Comparison of ENCODE assay signal across 10 cellular contexts in the genomic region with DNA sequence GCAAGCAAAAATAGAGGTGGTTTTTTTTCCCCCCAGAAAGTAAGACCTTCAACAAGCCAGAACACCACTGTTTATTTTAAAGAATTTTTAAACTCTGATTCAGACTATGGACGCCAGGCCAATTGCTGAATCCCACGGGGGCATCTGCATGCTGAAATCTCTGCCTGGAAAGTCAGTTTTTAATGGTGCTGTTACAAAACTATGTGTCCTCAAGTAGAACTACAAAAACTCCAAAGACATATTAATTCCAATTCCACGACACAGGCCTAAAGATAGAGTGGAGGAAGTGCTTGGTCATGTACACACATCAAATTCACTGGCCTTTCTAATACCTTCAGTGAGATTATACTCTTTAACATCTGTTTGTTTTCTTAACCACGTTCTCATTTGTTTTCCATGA.
DNase-seq lines count a peak whose midpoint lies in the region; ATAC-seq and TF ChIP-seq lines count a peak whose summit lies in the region.
"Had no signal": no experiment of that assay in that cellular context is flagged by ENCODE, and none has a peak within 500 bp of the region (broad histone marks: within the 10 kb centered on the region; RNA-seq: fewer than 3 reads in every experiment).

No MANE protein-coding gene starts in this region.

- H3K27ac ChIP-seq in GM23338 (ENCODE audit: low read depth) (no peak overlapping the region), hepatocyte (peak overlapping the region; percentile 63)

- no peak overlapping the region for H3K4me2 ChIP-seq in GM23338
- H3K4me2 ChIP-seq in hepatocyte: no peak overlapping the region

- H3K9me3 Mint-ChIP-seq in GM23338: no peaks in the 10 kb centered on the region
- H3K9me3 Mint-ChIP-seq in stimulated activated effector memory CD8-positive, alpha-beta T cell treated with anti-CD3 and anti-CD28 coated beads, Interleukin-12 subunit alpha, Interleukin-12 subunit beta, amount 100 ng/mL, for 72 hours: no peaks in the 10 kb centered on the region

- no peaks in the 10 kb centered on the region for H3K4me1 ChIP-seq in GM23338 (ENCODE audit: insufficient read depth)
- H3K4me1 ChIP-seq in hepatocyte (ENCODE audit: insufficient read depth): no peaks in the 10 kb centered on the region

- DNase-seq in GM23338 (ENCODE audit: low spot score): no peak
- DNase-seq in astrocyte of the hippocampus (ENCODE audit: low read depth, low spot score): peak; percentile 44
- peak; percentile 26 for DNase-seq in hepatocyte (ENCODE audit: low spot score)
- no peak for DNase-seq in stimulated activated effector memory CD8-positive, alpha-beta T cell treated with anti-CD3 and anti-CD28 coated beads, Interleukin-12 subunit alpha, Interleukin-12 subunit beta, amount 100 ng/mL, for 72 hours (ENCODE audit: low spot score in 2 of 2)
- DNase-seq in stimulated activated CD4-positive, alpha-beta T cell treated with anti-CD3 and anti-CD28 coated beads, Interleukin-12 subunit alpha, Interleukin-12 subunit beta, amount 100 ng/mL, for 4 hours: no peak
- DNase-seq in superior temporal gyrus (ENCODE audit: extremely low spot score): no peak
- no peak for DNase-seq in activated CD4-positive, alpha-beta T cell treated with anti-CD3 and anti-CD28 coated beads, Interleukin-2, amount 50 U/mL, for 4 hours
- DNase-seq in OCI-M1 (lab: John Stamatoyannopoulos, UW): no peak
- DNase-seq: NCI-H69 had no signal

- no peak overlapping the region for H3K4me3 Mint-ChIP-seq in GM23338
- H3K4me3 Mint-ChIP-seq in stimulated activated effector memory CD8-positive, alpha-beta T cell treated with anti-CD3 and anti-CD28 coated beads, Interleukin-12 subunit alpha, Interleukin-12 subunit beta, amount 100 ng/mL, for 72 hours: no peak overlapping the region

- no peaks in the 10 kb centered on the region for H3K36me3 ChIP-seq in GM23338 (ENCODE audit: insufficient read depth)
- no peaks in the 10 kb centered on the region for H3K36me3 ChIP-seq in hepatocyte (replicated peaks; ENCODE audit: insufficient read depth, low read depth)

- 0 out of 3 replicates have a peak, but pooled peaks cover 3% of the 10 kb centered on the region for H3K4me1 Mint-ChIP-seq in GM23338
- peaks cover 8% of the 10 kb centered on the region for H3K4me1 Mint-ChIP-seq in stimulated activated effector memory CD8-positive, alpha-beta T cell treated with anti-CD3 and anti-CD28 coated beads, Interleukin-12 subunit alpha, Interleukin-12 subunit beta, amount 100 ng/mL, for 72 hours

- H4K20me1 ChIP-seq in GM23338 (replicated peaks; ENCODE audit: insufficient read depth): no peaks in the 10 kb centered on the region
- no peaks in the 10 kb centered on the region for H4K20me1 ChIP-seq in hepatocyte (ENCODE audit: insufficient read depth, poor library complexity, severe bottlenecking)

- no peaks in the 10 kb centered on the region for H3K79me2 ChIP-seq in GM23338 (replicated peaks; ENCODE audit: insufficient read depth)
- H3K79me2 ChIP-seq in hepatocyte: no peaks in the 10 kb centered on the region

- no peaks in the 10 kb centered on the region for H3K36me3 Mint-ChIP-seq in GM23338 (ENCODE audit: low read depth)
- H3K36me3 Mint-ChIP-seq in stimulated activated effector memory CD8-positive, alpha-beta T cell treated with anti-CD3 and anti-CD28 coated beads, Interleukin-12 subunit alpha, Interleukin-12 subunit beta, amount 100 ng/mL, for 72 hours: no peaks in the 10 kb centered on the region

- WGBS in hepatocyte (ENCODE audit: low lambda C conversion rate, missing lambda C conversion rate): 69% methylated on average over 4 of the region's 4 CpGs

- H3K9me3 ChIP-seq in hepatocyte (ENCODE audit: low read depth): no peaks in the 10 kb centered on the region

- H3K27ac Mint-ChIP-seq in GM23338: 0 out of 2 replicates have a peak overlapping the region, but pooled peaks have one; percentile 38
- peak overlapping the region; percentile 6 for H3K27ac Mint-ChIP-seq in stimulated activated effector memory CD8-positive, alpha-beta T cell treated with anti-CD3 and anti-CD28 coated beads, Interleukin-12 subunit alpha, Interleukin-12 subunit beta, amount 100 ng/mL, for 72 hours

- TF ChIP-seq CTCF in GM23338 (conservative IDR thresholded peaks at IDR 0.05; ENCODE audit: low read depth in 2 of 2): no peak
- no peak for TF ChIP-seq CTCF in hepatocyte (IDR thresholded peaks at IDR 0.05; ENCODE audit: poor library complexity)

- no peaks in the 10 kb centered on the region for H3F3A ChIP-seq in GM23338 (replicated peaks; ENCODE audit: low read depth)

- no peaks in the 10 kb centered on the region for H3K27me3 Mint-ChIP-seq in GM23338 (ENCODE audit: insufficient read depth, low read depth, poor library complexity)

- H3K27me3 ChIP-seq in GM23338 (ENCODE audit: insufficient read depth) (no peaks in the 10 kb centered on the region), hepatocyte (no peaks in the 10 kb centered on the region)

- no peaks in the 10 kb centered on the region for H3K9me2 ChIP-seq in GM23338 (ENCODE audit: insufficient read depth)
- H3K9me2 ChIP-seq in hepatocyte (replicated peaks; ENCODE audit: insufficient read depth): no peaks in the 10 kb centered on the region

- no peak for ATAC-seq in GM23338
- no peak for ATAC-seq in stimulated activated effector memory CD8-positive, alpha-beta T cell treated with anti-CD3 and anti-CD28 coated beads, Interleukin-12 subunit alpha, Interleukin-12 subunit beta, amount 100 ng/mL, for 72 hours

- H3K4me3 ChIP-seq in GM23338 (no peak overlapping the region), hepatocyte (no peak overlapping the region)
- H3K4me3 ChIP-seq: lung had no signal

- H2AFZ ChIP-seq in GM23338 (no peak overlapping the region), hepatocyte (no peak overlapping the region)

TF ChIP-seq in GM23338, 12 proteins besides CTCF, POLR2A, EP300 and RAD21:
- TF ChIP-seq EZH2phosphoT487 (IDR thresholded peaks at IDR 0.05; ENCODE audit: unreplicated experiment) (no peak), CREB1 (CRISPR knock-in tag; IDR thresholded peaks at IDR 0.05; ENCODE audit: low read depth) (no peak), STAT1 (IDR thresholded peaks at IDR 0.05; ENCODE audit: unreplicated experiment) (no peak), ZNF331 (CRISPR knock-in tag; IDR thresholded peaks at IDR 0.05; ENCODE audit: low read depth) (no peak), JUNB (IDR thresholded peaks at IDR 0.05; ENCODE audit: unreplicated experiment) (no peak), ZNF114 (CRISPR knock-in tag; IDR thresholded peaks at IDR 0.05) (no peak)
- TF ChIP-seq, protein P1, sequence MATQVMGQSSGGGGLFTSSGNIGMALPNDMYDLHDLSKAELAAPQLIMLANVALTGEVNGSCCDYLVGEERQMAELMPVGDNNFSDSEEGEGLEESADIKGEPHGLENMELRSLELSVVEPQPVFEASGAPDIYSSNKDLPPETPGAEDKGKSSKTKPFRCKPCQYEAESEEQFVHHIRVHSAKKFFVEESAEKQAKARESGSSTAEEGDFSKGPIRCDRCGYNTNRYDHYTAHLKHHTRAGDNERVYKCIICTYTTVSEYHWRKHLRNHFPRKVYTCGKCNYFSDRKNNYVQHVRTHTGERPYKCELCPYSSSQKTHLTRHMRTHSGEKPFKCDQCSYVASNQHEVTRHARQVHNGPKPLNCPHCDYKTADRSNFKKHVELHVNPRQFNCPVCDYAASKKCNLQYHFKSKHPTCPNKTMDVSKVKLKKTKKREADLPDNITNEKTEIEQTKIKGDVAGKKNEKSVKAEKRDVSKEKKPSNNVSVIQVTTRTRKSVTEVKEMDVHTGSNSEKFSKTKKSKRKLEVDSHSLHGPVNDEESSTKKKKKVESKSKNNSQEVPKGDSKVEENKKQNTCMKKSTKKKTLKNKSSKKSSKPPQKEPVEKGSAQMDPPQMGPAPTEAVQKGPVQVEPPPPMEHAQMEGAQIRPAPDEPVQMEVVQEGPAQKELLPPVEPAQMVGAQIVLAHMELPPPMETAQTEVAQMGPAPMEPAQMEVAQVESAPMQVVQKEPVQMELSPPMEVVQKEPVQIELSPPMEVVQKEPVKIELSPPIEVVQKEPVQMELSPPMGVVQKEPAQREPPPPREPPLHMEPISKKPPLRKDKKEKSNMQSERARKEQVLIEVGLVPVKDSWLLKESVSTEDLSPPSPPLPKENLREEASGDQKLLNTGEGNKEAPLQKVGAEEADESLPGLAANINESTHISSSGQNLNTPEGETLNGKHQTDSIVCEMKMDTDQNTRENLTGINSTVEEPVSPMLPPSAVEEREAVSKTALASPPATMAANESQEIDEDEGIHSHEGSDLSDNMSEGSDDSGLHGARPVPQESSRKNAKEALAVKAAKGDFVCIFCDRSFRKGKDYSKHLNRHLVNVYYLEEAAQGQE (IDR thresholded peaks at IDR 0.05; ENCODE audit: unreplicated experiment): no peak
TF ChIP-seq in GM23338: peak in this region for 0.

Comparison
In these comparisons a context has a peak if more than half of its experiments do, and no peak if none do; other contexts are left out.
1. DNase-seq: peak in astrocyte of the hippocampus (single experiment) and hepatocyte (single experiment); none in GM23338 (single experiment), stimulated activated effector memory CD8-positive, alpha-beta T cell treated with anti-CD3 and anti-CD28 coated beads, Interleukin-12 subunit alpha, Interleukin-12 subunit beta, amount 100 ng/mL, for 72 hours (0 of 2), stimulated activated CD4-positive, alpha-beta T cell treated with anti-CD3 and anti-CD28 coated beads, Interleukin-12 subunit alpha, Interleukin-12 subunit beta, amount 100 ng/mL, for 4 hours (single experiment), superior temporal gyrus (single experiment), activated CD4-positive, alpha-beta T cell treated with anti-CD3 and anti-CD28 coated beads, Interleukin-2, amount 50 U/mL, for 4 hours (0 of 2) and OCI-M1 (single experiment).